ENCODE assay signal across 4 cellular contexts in genomic region chr5:38134294-38134693, GRCh38.
DNase-seq lines count a peak whose midpoint lies in the region; ATAC-seq and TF ChIP-seq lines count a peak whose summit lies in the region.
"Not testable (repeated sequence)": the region's sequence is repeated elsewhere in the genome, so short reads cannot be mapped to it uniquely, and the experiment has no call there.

No MANE protein-coding gene starts in this region.

- H2AFZ ChIP-seq in smooth muscle cell (ENCODE audit: low read depth), result not testable (repeated sequence)

- peak overlapping the region; percentile 62 for H3K4me3 Mint-ChIP-seq in nephron progenitor cell

- H3K9me3 ChIP-seq in HEK293 (ENCODE audit: control insufficient read depth, insufficient read depth, low read depth, low read length); psoas muscle; smooth muscle cell (replicated peaks; ENCODE audit: low read depth): not testable (repeated sequence)

- H3K4me3 ChIP-seq in HEK293 (ENCODE audit: low read depth, low read length); smooth muscle cell: not testable (repeated sequence)
- H3K4me3 ChIP-seq in psoas muscle, result peak overlapping the region; percentile 42

- not testable (repeated sequence) for H3F3A ChIP-seq in smooth muscle cell (ENCODE audit: low read depth)

- H3K4me1 Mint-ChIP-seq in nephron progenitor cell, result peaks cover 50% of the 10 kb centered on the region

- not testable (repeated sequence) for H3K9ac ChIP-seq in smooth muscle cell (ENCODE audit: low read depth)

- H3K27me3 Mint-ChIP-seq in nephron progenitor cell (ENCODE audit: low read depth, poor library complexity), result peaks cover 11% of the 10 kb centered on the region

- not testable (repeated sequence) for TF ChIP-seq CTCF in HEK293 (tag by site-specific recombination; IDR thresholded peaks at IDR 0.05); nephron progenitor cell (IDR thresholded peaks at IDR 0.05); psoas muscle (IDR thresholded peaks at IDR 0.05); smooth muscle cell (IDR thresholded peaks at IDR 0.05; ENCODE audit: borderline replicate concordance, insufficient read depth, poor library complexity, severe bottlenecking)

- not testable (repeated sequence) for H3K27ac ChIP-seq in HEK293 (ENCODE audit: extremely low read depth, low read depth, low read length)
- H3K27ac ChIP-seq in psoas muscle (peak overlapping the region; percentile 82), smooth muscle cell (ENCODE audit: low read depth) (peak overlapping the region; percentile 84)

- not testable (repeated sequence) for H3K27me3 ChIP-seq in psoas muscle (ENCODE audit: insufficient read depth in 3 of 3, low read length in 2 of 3); smooth muscle cell (ENCODE audit: low read depth)

- CTCF ChIA-PET in HEK293 (lab: Yijun Ruan, JAX), result not testable (repeated sequence)

- not testable (repeated sequence) for DNase-seq in nephron progenitor cell; psoas muscle; smooth muscle cell (lab: John Stamatoyannopoulos, UW; ENCODE audit: unreplicated experiment)

- H3K4me2 ChIP-seq in smooth muscle cell, result peak overlapping the region; percentile 62

- H3K79me2 ChIP-seq in smooth muscle cell (ENCODE audit: low read depth), result not testable (repeated sequence)

- not testable (repeated sequence) for H4K20me1 ChIP-seq in smooth muscle cell (ENCODE audit: low read depth)

- WGBS in psoas muscle, 3 donors, result 64 to 80% (median 64%) methylated on average over 1 of the region's 1 CpG
- 86% methylated on average over 1 of the region's 1 CpG for WGBS in smooth muscle cell (ENCODE audit: low lambda C conversion rate)

- POLR2A ChIA-PET in HEK293 (lab: Yijun Ruan, JAX), result not testable (repeated sequence)

- not testable (repeated sequence) for H3K4me1 ChIP-seq in HEK293 (ENCODE audit: control insufficient read depth, insufficient read depth, low read length); smooth muscle cell (ENCODE audit: low read depth)
- peaks cover 12% of the 10 kb centered on the region for H3K4me1 ChIP-seq in psoas muscle

- not testable (repeated sequence) for H3K36me3 Mint-ChIP-seq in nephron progenitor cell (ENCODE audit: low read depth)

- not testable (repeated sequence) for H3K36me3 ChIP-seq in HEK293 (ENCODE audit: control insufficient read depth in 2 of 2, insufficient read depth in 1 of 2, low read length in 2 of 2); psoas muscle (ENCODE audit: insufficient read depth in 1 of 2, low read depth in 1 of 2); smooth muscle cell (ENCODE audit: low read depth)

- peak overlapping the region; percentile 80 for H3K27ac Mint-ChIP-seq in nephron progenitor cell

- intact Hi-C loops in psoas muscle (cut with DNase I), result loop anchor here in 1 of 2 donors (2.0 to 10.0 kb wide), 2 partner anchors 33 to 89 kb away; no protein-coding TSS in a partner anchor

- ATAC-seq in psoas muscle, result not testable (repeated sequence)

- not testable (repeated sequence) for H3K9me3 Mint-ChIP-seq in nephron progenitor cell

TF ChIP-seq in HEK293, 187 proteins besides CTCF, POLR2A, EP300 and RAD21:
- TF ChIP-seq, protein P1, sequence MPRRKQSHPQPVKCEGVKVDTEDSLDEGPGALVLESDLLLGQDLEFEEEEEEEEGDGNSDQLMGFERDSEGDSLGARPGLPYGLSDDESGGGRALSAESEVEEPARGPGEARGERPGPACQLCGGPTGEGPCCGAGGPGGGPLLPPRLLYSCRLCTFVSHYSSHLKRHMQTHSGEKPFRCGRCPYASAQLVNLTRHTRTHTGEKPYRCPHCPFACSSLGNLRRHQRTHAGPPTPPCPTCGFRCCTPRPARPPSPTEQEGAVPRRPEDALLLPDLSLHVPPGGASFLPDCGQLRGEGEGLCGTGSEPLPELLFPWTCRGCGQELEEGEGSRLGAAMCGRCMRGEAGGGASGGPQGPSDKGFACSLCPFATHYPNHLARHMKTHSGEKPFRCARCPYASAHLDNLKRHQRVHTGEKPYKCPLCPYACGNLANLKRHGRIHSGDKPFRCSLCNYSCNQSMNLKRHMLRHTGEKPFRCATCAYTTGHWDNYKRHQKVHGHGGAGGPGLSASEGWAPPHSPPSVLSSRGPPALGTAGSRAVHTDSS (tag by site-specific recombination; IDR thresholded peaks at IDR 0.05), result peak; percentile 94
TF ChIP-seq in HEK293: peak in this region for 1; not testable (repeated sequence) for 186.
